In the genomic region with DNA sequence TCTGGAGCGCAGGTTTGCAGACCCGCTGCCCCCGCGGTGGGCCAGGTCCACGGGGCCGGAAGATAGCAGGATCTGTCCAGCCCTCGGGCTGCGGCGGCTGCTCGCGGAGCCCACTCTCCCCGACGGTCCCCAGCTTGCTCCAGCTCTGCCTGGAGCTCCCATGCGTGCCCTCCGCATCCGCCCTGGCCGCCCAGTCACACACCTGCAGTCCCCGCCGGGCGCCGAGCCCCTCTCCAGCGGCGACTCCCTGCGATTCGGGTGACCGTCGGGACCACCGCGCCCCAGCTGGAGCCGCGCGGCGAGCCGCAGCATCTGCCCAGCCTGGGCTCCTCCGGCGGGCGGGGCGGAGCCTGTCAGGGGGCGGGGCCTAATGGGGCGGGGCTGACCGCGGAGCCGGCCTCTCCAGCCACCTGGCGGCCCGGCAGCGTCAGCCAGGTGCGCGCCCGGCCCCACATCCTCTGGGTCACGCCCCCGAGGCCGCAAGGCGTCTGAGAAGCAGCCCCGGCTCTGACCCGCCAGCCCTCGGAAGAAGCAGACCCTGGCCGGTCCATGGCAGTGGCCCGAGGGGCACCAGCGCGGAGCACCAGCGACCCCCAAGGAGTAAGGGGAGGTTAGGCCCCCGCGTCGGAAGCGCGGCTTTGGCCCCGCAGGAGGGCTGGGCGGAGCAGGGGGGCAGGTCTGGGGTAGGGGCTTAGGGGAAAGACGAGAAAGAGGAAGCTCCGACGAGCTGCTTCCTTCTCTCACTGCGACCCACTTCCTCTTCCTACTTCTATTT, we compare ENCODE assay signal across 1 cellular context.
A peak's percentile ranks its signal among the peaks of the same experiment; 100 is the strongest.
TF ChIP-seq lines count a peak whose summit lies in the region.

A gene with protein sequence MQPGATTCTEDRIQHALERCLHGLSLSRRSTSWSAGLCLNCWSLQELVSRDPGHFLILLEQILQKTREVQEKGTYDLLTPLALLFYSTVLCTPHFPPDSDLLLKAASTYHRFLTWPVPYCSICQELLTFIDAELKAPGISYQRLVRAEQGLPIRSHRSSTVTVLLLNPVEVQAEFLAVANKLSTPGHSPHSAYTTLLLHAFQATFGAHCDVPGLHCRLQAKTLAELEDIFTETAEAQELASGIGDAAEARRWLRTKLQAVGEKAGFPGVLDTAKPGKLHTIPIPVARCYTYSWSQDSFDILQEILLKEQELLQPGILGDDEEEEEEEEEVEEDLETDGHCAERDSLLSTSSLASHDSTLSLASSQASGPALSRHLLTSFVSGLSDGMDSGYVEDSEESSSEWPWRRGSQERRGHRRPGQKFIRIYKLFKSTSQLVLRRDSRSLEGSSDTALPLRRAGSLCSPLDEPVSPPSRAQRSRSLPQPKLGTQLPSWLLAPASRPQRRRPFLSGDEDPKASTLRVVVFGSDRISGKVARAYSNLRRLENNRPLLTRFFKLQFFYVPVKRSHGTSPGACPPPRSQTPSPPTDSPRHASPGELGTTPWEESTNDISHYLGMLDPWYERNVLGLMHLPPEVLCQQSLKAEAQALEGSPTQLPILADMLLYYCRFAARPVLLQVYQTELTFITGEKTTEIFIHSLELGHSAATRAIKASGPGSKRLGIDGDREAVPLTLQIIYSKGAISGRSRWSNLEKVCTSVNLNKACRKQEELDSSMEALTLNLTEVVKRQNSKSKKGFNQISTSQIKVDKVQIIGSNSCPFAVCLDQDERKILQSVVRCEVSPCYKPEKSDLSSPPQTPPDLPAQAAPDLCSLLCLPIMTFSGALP (minus strand): TSS at position 314 of the 775 bp plus-strand sequence. CDS start 54,213 bp downstream, outside the sequence.

TF ChIP-seq in WTC11, 78 proteins besides CTCF, POLR2A, EP300 and RAD21 (continued from another document and continues in another):
- TF ChIP-seq, protein P1, sequence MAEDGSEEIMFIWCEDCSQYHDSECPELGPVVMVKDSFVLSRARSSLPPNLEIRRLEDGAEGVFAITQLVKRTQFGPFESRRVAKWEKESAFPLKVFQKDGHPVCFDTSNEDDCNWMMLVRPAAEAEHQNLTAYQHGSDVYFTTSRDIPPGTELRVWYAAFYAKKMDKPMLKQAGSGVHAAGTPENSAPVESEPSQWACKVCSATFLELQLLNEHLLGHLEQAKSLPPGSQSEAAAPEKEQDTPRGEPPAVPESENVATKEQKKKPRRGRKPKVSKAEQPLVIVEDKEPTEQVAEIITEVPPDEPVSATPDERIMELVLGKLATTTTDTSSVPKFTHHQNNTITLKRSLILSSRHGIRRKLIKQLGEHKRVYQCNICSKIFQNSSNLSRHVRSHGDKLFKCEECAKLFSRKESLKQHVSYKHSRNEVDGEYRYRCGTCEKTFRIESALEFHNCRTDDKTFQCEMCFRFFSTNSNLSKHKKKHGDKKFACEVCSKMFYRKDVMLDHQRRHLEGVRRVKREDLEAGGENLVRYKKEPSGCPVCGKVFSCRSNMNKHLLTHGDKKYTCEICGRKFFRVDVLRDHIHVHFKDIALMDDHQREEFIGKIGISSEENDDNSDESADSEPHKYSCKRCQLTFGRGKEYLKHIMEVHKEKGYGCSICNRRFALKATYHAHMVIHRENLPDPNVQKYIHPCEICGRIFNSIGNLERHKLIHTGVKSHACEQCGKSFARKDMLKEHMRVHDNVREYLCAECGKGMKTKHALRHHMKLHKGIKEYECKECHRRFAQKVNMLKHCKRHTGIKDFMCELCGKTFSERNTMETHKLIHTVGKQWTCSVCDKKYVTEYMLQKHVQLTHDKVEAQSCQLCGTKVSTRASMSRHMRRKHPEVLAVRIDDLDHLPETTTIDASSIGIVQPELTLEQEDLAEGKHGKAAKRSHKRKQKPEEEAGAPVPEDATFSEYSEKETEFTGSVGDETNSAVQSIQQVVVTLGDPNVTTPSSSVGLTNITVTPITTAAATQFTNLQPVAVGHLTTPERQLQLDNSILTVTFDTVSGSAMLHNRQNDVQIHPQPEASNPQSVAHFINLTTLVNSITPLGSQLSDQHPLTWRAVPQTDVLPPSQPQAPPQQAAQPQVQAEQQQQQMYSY (CRISPR knock-in tag; IDR thresholded peaks at IDR 0.05), result no peak
- TF ChIP-seq MYBL2 (CRISPR knock-in tag; IDR thresholded peaks at IDR 0.05) (peak; percentile 76), NFE2L1 (CRISPR knock-in tag; IDR thresholded peaks at IDR 0.05) (no peak), FOXK1 (CRISPR knock-in tag; IDR thresholded peaks at IDR 0.05) (peak; percentile 13; the same call in 1 of the 2 replicates), GRHL2 (CRISPR knock-in tag; IDR thresholded peaks at IDR 0.05; ENCODE audit: insufficient replicate concordance, severe bottlenecking) (no peak), SP1 (CRISPR knock-in tag; conservative IDR thresholded peaks at IDR 0.05) (peak; percentile 84), RELA (CRISPR knock-in tag; IDR thresholded peaks at IDR 0.05; ENCODE audit: borderline replicate concordance) (peak; percentile 87; the same call in 1 of the 2 replicates), ZNF671 (CRISPR knock-in tag; IDR thresholded peaks at IDR 0.05) (no peak), ZNF219 (CRISPR knock-in tag; IDR thresholded peaks at IDR 0.05; ENCODE audit: borderline replicate concordance) (no peak), NR3C1 (CRISPR knock-in tag; conservative IDR thresholded peaks at IDR 0.05; ENCODE audit: low read depth) (peak; percentile 15; the same call in 1 of the 2 replicates), NFYB (CRISPR knock-in tag; conservative IDR thresholded peaks at IDR 0.05; ENCODE audit: low read depth) (no peak), ATF1 (CRISPR knock-in tag; IDR thresholded peaks at IDR 0.05) (no peak), ZNF416 (CRISPR knock-in tag; IDR thresholded peaks at IDR 0.05) (no peak), SOX15 (CRISPR knock-in tag; IDR thresholded peaks at IDR 0.05) (no peak), OVOL2 (CRISPR knock-in tag; IDR thresholded peaks at IDR 0.05; ENCODE audit: borderline replicate concordance) (no peak), ETV6 (CRISPR knock-in tag; IDR thresholded peaks at IDR 0.05) (peak; percentile 53; the same call in 1 of the 2 replicates)
- TF ChIP-seq, protein P2, sequence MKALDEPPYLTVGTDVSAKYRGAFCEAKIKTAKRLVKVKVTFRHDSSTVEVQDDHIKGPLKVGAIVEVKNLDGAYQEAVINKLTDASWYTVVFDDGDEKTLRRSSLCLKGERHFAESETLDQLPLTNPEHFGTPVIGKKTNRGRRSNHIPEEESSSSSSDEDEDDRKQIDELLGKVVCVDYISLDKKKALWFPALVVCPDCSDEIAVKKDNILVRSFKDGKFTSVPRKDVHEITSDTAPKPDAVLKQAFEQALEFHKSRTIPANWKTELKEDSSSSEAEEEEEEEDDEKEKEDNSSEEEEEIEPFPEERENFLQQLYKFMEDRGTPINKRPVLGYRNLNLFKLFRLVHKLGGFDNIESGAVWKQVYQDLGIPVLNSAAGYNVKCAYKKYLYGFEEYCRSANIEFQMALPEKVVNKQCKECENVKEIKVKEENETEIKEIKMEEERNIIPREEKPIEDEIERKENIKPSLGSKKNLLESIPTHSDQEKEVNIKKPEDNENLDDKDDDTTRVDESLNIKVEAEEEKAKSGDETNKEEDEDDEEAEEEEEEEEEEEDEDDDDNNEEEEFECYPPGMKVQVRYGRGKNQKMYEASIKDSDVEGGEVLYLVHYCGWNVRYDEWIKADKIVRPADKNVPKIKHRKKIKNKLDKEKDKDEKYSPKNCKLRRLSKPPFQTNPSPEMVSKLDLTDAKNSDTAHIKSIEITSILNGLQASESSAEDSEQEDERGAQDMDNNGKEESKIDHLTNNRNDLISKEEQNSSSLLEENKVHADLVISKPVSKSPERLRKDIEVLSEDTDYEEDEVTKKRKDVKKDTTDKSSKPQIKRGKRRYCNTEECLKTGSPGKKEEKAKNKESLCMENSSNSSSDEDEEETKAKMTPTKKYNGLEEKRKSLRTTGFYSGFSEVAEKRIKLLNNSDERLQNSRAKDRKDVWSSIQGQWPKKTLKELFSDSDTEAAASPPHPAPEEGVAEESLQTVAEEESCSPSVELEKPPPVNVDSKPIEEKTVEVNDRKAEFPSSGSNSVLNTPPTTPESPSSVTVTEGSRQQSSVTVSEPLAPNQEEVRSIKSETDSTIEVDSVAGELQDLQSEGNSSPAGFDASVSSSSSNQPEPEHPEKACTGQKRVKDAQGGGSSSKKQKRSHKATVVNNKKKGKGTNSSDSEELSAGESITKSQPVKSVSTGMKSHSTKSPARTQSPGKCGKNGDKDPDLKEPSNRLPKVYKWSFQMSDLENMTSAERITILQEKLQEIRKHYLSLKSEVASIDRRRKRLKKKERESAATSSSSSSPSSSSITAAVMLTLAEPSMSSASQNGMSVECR (CRISPR knock-in tag; IDR thresholded peaks at IDR 0.05; ENCODE audit: borderline replicate concordance), result no peak; the same call in 1 of the 2 replicates
- TF ChIP-seq, protein P3, sequence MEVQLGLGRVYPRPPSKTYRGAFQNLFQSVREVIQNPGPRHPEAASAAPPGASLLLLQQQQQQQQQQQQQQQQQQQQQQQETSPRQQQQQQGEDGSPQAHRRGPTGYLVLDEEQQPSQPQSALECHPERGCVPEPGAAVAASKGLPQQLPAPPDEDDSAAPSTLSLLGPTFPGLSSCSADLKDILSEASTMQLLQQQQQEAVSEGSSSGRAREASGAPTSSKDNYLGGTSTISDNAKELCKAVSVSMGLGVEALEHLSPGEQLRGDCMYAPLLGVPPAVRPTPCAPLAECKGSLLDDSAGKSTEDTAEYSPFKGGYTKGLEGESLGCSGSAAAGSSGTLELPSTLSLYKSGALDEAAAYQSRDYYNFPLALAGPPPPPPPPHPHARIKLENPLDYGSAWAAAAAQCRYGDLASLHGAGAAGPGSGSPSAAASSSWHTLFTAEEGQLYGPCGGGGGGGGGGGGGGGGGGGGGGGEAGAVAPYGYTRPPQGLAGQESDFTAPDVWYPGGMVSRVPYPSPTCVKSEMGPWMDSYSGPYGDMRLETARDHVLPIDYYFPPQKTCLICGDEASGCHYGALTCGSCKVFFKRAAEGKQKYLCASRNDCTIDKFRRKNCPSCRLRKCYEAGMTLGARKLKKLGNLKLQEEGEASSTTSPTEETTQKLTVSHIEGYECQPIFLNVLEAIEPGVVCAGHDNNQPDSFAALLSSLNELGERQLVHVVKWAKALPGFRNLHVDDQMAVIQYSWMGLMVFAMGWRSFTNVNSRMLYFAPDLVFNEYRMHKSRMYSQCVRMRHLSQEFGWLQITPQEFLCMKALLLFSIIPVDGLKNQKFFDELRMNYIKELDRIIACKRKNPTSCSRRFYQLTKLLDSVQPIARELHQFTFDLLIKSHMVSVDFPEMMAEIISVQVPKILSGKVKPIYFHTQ (CRISPR knock-in tag; IDR thresholded peaks at IDR 0.05), result no peak
- TF ChIP-seq, protein P4, sequence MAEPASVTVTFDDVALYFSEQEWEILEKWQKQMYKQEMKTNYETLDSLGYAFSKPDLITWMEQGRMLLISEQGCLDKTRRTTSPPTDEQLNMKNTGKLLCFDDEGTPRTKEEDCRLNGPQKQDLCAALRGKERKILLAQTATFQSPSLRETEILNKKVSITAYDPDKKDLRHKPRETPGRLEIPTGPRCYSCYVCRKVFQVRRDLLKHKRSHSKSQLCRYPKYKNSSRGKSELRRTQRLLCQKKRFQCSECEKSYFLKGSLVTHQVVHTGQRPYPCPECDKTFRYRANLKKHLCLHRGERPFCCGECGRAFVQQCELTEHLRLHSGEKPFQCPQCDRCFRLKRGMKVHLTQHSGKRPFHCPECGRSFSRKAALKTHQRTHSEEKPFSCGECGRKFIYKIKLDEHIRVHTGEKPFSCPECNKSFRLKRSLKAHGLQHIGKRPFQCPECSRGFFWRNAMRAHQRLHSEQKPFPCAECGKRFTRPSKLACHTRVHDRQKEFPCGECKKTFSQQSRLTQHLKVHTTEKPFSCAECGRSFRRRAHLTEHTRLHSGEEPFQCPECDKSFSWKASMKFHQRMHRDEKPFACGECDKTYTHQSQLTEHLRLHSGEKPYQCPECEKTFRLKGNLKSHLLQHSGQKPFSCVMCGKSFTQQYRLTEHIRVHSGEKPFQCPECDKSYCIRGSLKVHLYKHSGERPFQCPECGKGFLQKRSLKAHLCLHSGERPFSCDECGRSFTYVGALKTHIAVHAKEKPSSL (CRISPR knock-in tag; conservative IDR thresholded peaks at IDR 0.05), result no peak
- TF ChIP-seq, protein P5, sequence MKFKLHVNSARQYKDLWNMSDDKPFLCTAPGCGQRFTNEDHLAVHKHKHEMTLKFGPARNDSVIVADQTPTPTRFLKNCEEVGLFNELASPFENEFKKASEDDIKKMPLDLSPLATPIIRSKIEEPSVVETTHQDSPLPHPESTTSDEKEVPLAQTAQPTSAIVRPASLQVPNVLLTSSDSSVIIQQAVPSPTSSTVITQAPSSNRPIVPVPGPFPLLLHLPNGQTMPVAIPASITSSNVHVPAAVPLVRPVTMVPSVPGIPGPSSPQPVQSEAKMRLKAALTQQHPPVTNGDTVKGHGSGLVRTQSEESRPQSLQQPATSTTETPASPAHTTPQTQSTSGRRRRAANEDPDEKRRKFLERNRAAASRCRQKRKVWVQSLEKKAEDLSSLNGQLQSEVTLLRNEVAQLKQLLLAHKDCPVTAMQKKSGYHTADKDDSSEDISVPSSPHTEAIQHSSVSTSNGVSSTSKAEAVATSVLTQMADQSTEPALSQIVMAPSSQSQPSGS (CRISPR knock-in tag; IDR thresholded peaks at IDR 0.05; ENCODE audit: borderline replicate concordance, low read depth), result no peak
- TF ChIP-seq, protein P6, sequence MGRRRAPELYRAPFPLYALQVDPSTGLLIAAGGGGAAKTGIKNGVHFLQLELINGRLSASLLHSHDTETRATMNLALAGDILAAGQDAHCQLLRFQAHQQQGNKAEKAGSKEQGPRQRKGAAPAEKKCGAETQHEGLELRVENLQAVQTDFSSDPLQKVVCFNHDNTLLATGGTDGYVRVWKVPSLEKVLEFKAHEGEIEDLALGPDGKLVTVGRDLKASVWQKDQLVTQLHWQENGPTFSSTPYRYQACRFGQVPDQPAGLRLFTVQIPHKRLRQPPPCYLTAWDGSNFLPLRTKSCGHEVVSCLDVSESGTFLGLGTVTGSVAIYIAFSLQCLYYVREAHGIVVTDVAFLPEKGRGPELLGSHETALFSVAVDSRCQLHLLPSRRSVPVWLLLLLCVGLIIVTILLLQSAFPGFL (CRISPR knock-in tag; IDR thresholded peaks at IDR 0.05; ENCODE audit: borderline replicate concordance), result no peak
- TF ChIP-seq, protein P7, sequence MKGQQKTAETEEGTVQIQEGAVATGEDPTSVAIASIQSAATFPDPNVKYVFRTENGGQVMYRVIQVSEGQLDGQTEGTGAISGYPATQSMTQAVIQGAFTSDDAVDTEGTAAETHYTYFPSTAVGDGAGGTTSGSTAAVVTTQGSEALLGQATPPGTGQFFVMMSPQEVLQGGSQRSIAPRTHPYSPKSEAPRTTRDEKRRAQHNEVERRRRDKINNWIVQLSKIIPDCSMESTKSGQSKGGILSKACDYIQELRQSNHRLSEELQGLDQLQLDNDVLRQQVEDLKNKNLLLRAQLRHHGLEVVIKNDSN (CRISPR knock-in tag; IDR thresholded peaks at IDR 0.05), result no peak
- TF ChIP-seq, protein P8, sequence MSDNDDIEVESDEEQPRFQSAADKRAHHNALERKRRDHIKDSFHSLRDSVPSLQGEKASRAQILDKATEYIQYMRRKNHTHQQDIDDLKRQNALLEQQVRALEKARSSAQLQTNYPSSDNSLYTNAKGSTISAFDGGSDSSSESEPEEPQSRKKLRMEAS (CRISPR knock-in tag; IDR thresholded peaks at IDR 0.05), result peak; percentile 69
- TF ChIP-seq, protein P9, sequence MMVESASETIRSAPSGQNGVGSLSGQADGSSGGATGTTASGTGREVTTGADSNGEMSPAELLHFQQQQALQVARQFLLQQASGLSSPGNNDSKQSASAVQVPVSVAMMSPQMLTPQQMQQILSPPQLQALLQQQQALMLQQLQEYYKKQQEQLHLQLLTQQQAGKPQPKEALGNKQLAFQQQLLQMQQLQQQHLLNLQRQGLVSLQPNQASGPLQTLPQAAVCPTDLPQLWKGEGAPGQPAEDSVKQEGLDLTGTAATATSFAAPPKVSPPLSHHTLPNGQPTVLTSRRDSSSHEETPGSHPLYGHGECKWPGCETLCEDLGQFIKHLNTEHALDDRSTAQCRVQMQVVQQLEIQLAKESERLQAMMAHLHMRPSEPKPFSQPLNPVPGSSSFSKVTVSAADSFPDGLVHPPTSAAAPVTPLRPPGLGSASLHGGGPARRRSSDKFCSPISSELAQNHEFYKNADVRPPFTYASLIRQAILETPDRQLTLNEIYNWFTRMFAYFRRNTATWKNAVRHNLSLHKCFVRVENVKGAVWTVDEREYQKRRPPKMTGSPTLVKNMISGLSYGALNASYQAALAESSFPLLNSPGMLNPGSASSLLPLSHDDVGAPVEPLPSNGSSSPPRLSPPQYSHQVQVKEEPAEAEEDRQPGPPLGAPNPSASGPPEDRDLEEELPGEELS (CRISPR knock-in tag; IDR thresholded peaks at IDR 0.05), result peak; percentile 65
